ENCODE assay signal across 8 cellular contexts in genomic region chr1:220733090-220733569, GRCh38. TPM values are rescaled to one million over a fixed set of nuclear protein-coding genes. Genes with fewer than 3 reads are reported as not detected.
A peak's percentile ranks its signal among the peaks of the same experiment; 100 is the strongest.
DNase-seq lines count a peak whose midpoint lies in the region; ATAC-seq and TF ChIP-seq lines count a peak whose summit lies in the region.

No MANE protein-coding gene starts in this region.

- H3K27ac ChIP-seq in caudate nucleus (ENCODE audit: low read depth, low read length) = peak overlapping the region; percentile 9

- H3K4me3 Mint-ChIP-seq in WTC11 = no peak overlapping the region

- peak; percentile 56 for DNase-seq in AG04449 (ENCODE audit: low read depth, low spot score)
- peak; percentile 65 for DNase-seq in NCI-H2227 (lab: John Stamatoyannopoulos, UW; ENCODE audit: unreplicated experiment)
- DNase-seq in WTC11 (ENCODE audit: low spot score) = peak; percentile 89
- DNase-seq in caudate nucleus (lab: John Stamatoyannopoulos, UW) = peak in 48 of 61 donors; percentile 4 to 76 (median 30)
- DNase-seq in kidney tubule cell (ENCODE audit: low spot score) = peak; percentile 88
- DNase-seq in stimulated activated CD4-positive, alpha-beta T cell treated with anti-CD3 and anti-CD28 coated beads, Interleukin-1b, Interleukin-23, amount 100 ng/mL, for 4 hours (ENCODE audit: low read depth in 2 of 2) = peak; percentile 59 to 79

- peak; percentile 95 for ATAC-seq in GM18867 (IDR thresholded peaks at IDR 0.05; ENCODE audit: unreplicated experiment)
- ATAC-seq in HG03097 (IDR thresholded peaks at IDR 0.05; ENCODE audit: low FRiP score, unreplicated experiment) = peak; percentile 94
- peak; percentile 99 for ATAC-seq in WTC11

- TF ChIP-seq CTCF in AG04449 (IDR thresholded peaks at IDR 0.05; ENCODE audit: insufficient read depth, low read length, missing control alignments) (peak; percentile 71), WTC11 (IDR thresholded peaks at IDR 0.05) (peak; percentile 96)

- no peaks in the 10 kb centered on the region for H3K36me3 Mint-ChIP-seq in WTC11

- no peak overlapping the region for H3K4me3 ChIP-seq in AG04449 (ENCODE audit: low read depth, low read length)

- POLR2A ChIA-PET in AG04449 (lab: Yijun Ruan, JAX) = no interaction called here
- POLR2A ChIA-PET in WTC11 (lab: Charles Lee) = interaction anchor here (1.4 to 3.1 kb wide), 2 partner anchors 15 to 42 kb away, joined by 4 to 22 read pairs; partner anchors contain the start of gene MTARC2

- H3K27me3 Mint-ChIP-seq in WTC11 (ENCODE audit: low read depth) = no peaks in the 10 kb centered on the region; the same call in 1 of the 2 replicates

- no peaks in the 10 kb centered on the region for H3K4me1 Mint-ChIP-seq in WTC11

- H3K9me3 Mint-ChIP-seq in WTC11 = no peaks in the 10 kb centered on the region

- CTCF ChIA-PET in AG04449 (lab: Yijun Ruan, JAX) (interaction anchor here (0.6 to 3.2 kb wide), 35 partner anchors 9 to 519 kb away, joined by 3 to 42 read pairs (median 4); partner anchors contain the start of genes MTARC1 and MTARC2), WTC11 (lab: Charles Lee) (interaction anchor here (0.5 to 2.7 kb wide), 65 partner anchors 9 to 622 kb away, joined by 3 to 64 read pairs (median 4); partner anchors contain the start of genes C1orf115, MTARC1, MTARC2 and RAB3GAP2)

- no peak overlapping the region for H3K27ac Mint-ChIP-seq in WTC11

TF ChIP-seq in WTC11, 78 proteins besides CTCF, POLR2A, EP300 and RAD21:
- TF ChIP-seq HMGXB4 (CRISPR knock-in tag; IDR thresholded peaks at IDR 0.05) (0 out of 2 replicates have a peak, but pooled peaks have one; percentile 26), CREM (CRISPR knock-in tag; IDR thresholded peaks at IDR 0.05) (no peak), ETV6 (CRISPR knock-in tag; IDR thresholded peaks at IDR 0.05) (0 out of 2 replicates have a peak, but pooled peaks have one; percentile 57), ZNF423 (CRISPR knock-in tag; IDR thresholded peaks at IDR 0.05) (peak; percentile 8; the same call in 1 of the 2 replicates), ZBTB21 (CRISPR knock-in tag; IDR thresholded peaks at IDR 0.05; ENCODE audit: borderline replicate concordance) (no peak), ZNF416 (CRISPR knock-in tag; IDR thresholded peaks at IDR 0.05) (no peak), TEAD4 (CRISPR knock-in tag; IDR thresholded peaks at IDR 0.05) (no peak), MXD4 (CRISPR knock-in tag; IDR thresholded peaks at IDR 0.05; ENCODE audit: borderline replicate concordance) (no peak), TEAD1 (CRISPR knock-in tag; IDR thresholded peaks at IDR 0.05) (no peak), ZSCAN18 (CRISPR knock-in tag; IDR thresholded peaks at IDR 0.05) (no peak), KAT7 (CRISPR knock-in tag; IDR thresholded peaks at IDR 0.05; ENCODE audit: borderline replicate concordance) (no peak)

RNA-seq across cellular contexts. Expression of gene MTARC2, which starts 15.0 kb away (rescaled TPM):
- 12.5 to 15.5 TPM (median 15.2 TPM) in 3 replicates for total RNA-seq in WTC11 (2021)

RNA-seq across cellular contexts. Expression of gene C1orf115, which starts 43.0 kb away (rescaled TPM):
- 10.0 to 11.5 TPM (median 11.1 TPM) in 3 replicates for total RNA-seq in WTC11 (2021)

RNA-seq across cellular contexts. Expression of gene MTARC1, which starts 53.6 kb away (rescaled TPM):
- total RNA-seq in WTC11 (2021) = 25.8 to 33.6 TPM (median 29.5 TPM) in 3 replicates

Comparison
In these comparisons a context has a peak if more than half of its experiments do, and no peak if none do; other contexts are left out.
1. DNase-seq: peak in every context shown above with its lines; median percentile 89 in WTC11; 88 in kidney tubule cell; 69 in stimulated activated CD4-positive, alpha-beta T cell treated with anti-CD3 and anti-CD28 coated beads, Interleukin-1b, Interleukin-23, amount 100 ng/mL, for 4 hours; 65 in NCI-H2227; 56 in AG04449; 30 in caudate nucleus.